In the genomic region with DNA sequence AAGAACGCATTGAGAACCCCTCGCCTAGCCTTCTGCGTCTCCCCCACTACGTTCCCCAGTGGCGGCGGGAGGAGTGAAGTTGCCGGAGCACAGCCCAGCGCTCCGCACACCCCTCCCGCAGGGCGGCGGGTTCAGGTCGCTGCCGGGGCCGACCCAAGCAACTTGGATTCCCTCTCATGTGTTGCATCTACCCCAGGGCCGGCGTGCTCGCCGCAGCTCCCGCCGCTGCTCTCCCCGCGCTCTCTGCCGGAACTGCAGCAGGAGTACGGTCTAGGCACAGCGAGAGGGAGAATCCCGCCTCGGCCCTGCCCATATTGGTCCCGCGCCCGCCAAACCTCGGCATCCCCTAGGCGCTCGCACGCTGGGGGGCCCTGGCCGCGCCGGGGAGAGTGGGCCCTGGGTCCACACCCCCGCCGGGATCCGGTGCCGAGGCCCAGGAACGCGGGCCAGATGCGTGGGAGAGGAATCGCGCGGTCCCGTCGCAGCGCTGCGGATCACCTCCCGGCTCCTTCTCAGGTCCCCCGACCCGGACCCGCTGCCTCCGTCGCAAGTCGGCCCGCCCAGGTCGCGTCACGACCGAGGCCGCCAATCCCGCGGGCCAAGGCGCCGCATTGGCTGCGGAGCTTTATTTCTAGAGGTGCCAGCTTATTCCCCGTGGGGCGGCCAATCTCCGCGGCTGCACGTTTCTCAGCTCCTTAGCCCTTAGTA, we compare ENCODE assay signal across 1 cellular context.
TF ChIP-seq lines count a peak whose summit lies in the region.

No MANE protein-coding gene starts in this region.

TF ChIP-seq in K562, 482 proteins besides CTCF, POLR2A, EP300 and RAD21 (continued from another document and continues in another):
- TF ChIP-seq NEUROD1 (IDR thresholded peaks at IDR 0.05; ENCODE audit: borderline replicate concordance, low read depth, low read length, partially characterized antibody) (no peak), BACH1 (tag; IDR thresholded peaks at IDR 0.05) (no peak), SUPT5H (IDR thresholded peaks at IDR 0.05) (no peak), ATF1 (CRISPR knock-in tag; IDR thresholded peaks at IDR 0.05) (no peak), ATF1 (tag; IDR thresholded peaks at IDR 0.05) (peak; percentile 61), GABPB1 (CRISPR knock-in tag; IDR thresholded peaks at IDR 0.05) (no peak), RCOR1 (IDR thresholded peaks at IDR 0.05; ENCODE audit: borderline replicate concordance in 1 of 2, low read depth in 2 of 2, low read length in 2 of 2) (peak in 1 of 2 experiments; percentile 80; a peak in 2 of 4 replicates), JUND (IDR thresholded peaks at IDR 0.05; ENCODE audit: borderline replicate concordance, low read depth, low read length) (no peak), JUND (tag; IDR thresholded peaks at IDR 0.05; ENCODE audit: borderline replicate concordance, low read depth, low read length) (no peak), ZNF24 (IDR thresholded peaks at IDR 0.05) (peak; percentile 18; the same call in 1 of the 2 replicates), MAFF (IDR thresholded peaks at IDR 0.05; ENCODE audit: low read length) (no peak), KAT7 (CRISPR knock-in tag; IDR thresholded peaks at IDR 0.05; ENCODE audit: borderline replicate concordance) (peak; percentile 75), LCOR (CRISPR knock-in tag; IDR thresholded peaks at IDR 0.05) (peak; percentile 77; the same call in 1 of the 2 replicates), FIP1L1 (IDR thresholded peaks at IDR 0.05; ENCODE audit: low read depth, low read length, poor library complexity, severe bottlenecking) (peak; percentile 9), ZBED1 (IDR thresholded peaks at IDR 0.05) (0 out of 2 replicates have a peak, but pooled peaks have one; percentile 13), RNF2 (IDR thresholded peaks at IDR 0.05) (0 out of 2 replicates have a peak, but pooled peaks have one; percentile 14), ZNF780A (CRISPR knock-in tag; IDR thresholded peaks at IDR 0.05) (no peak), L3MBTL2 (IDR thresholded peaks at IDR 0.05) (peak; percentile 10; the same call in 1 of the 2 replicates), ZBTB1 (CRISPR knock-in tag; IDR thresholded peaks at IDR 0.05; ENCODE audit: borderline replicate concordance, low read depth) (0 out of 2 replicates have a peak, but pooled peaks have one; percentile 66), NONO (IDR thresholded peaks at IDR 0.05; ENCODE audit: low read depth in 2 of 2, low read length in 1 of 2) (0 out of 4 replicates have a peak, but pooled peaks of 1 of the 2 experiments have one; percentile 20), ID3 (CRISPR knock-in tag; IDR thresholded peaks at IDR 0.05) (no peak), ID3 (tag; IDR thresholded peaks at IDR 0.05) (no peak), SAP30 (IDR thresholded peaks at IDR 0.05; ENCODE audit: borderline replicate concordance, insufficient read depth, low read depth, low read length, poor library complexity, severe bottlenecking) (peak; percentile 24), PTTG1 (tag; IDR thresholded peaks at IDR 0.05; ENCODE audit: low read depth) (no peak), RB1 (IDR thresholded peaks at IDR 0.05; ENCODE audit: low read depth) (peak; percentile 33; the same call in 1 of the 2 replicates), KAT2B (IDR thresholded peaks at IDR 0.05; ENCODE audit: low read depth, low read length) (no peak), HNRNPLL (IDR thresholded peaks at IDR 0.05; ENCODE audit: low read depth, low read length, poor library complexity, severe bottlenecking) (peak; percentile 14), THRAP3 (IDR thresholded peaks at IDR 0.05; ENCODE audit: borderline replicate concordance) (no peak), ZKSCAN8 (CRISPR knock-in tag; IDR thresholded peaks at IDR 0.05) (no peak), TBP (optimal IDR thresholded peaks at IDR 0.05; ENCODE audit: low read depth, low read length) (peak; percentile 10), TGIF2 (CRISPR knock-in tag; IDR thresholded peaks at IDR 0.05) (0 out of 2 replicates have a peak, but pooled peaks have one; percentile 44), PHF21A (IDR thresholded peaks at IDR 0.05; ENCODE audit: borderline replicate concordance, low read depth) (peak; percentile 97), HDGF (IDR thresholded peaks at IDR 0.05) (no peak), CBFB (CRISPR knock-in tag; IDR thresholded peaks at IDR 0.05) (no peak), PKNOX1 (IDR thresholded peaks at IDR 0.05) (peak; percentile 34), NR2C2 (CRISPR knock-in tag; IDR thresholded peaks at IDR 0.05) (peak; percentile 55; the same call in 1 of the 2 replicates), NR2C2 (tag; IDR thresholded peaks at IDR 0.05) (no peak), RBM34 (IDR thresholded peaks at IDR 0.05; ENCODE audit: borderline replicate concordance, insufficient read depth, low read length) (no peak), FUS (optimal IDR thresholded peaks at IDR 0.05; ENCODE audit: low read depth, low read length) (peak; percentile 37), CC2D1A (IDR thresholded peaks at IDR 0.05) (no peak), E2F6 (IDR thresholded peaks at IDR 0.05; ENCODE audit: borderline replicate concordance in 1 of 2, extremely low read depth in 1 of 2, insufficient read depth in 1 of 2, insufficient read length in 1 of 2, low read depth in 1 of 2, low read length in 1 of 2, poor library complexity in 1 of 2, severe bottlenecking in 1 of 2) (peak in 1 of 2 experiments; percentile 32), SREBF2 (CRISPR knock-in tag; IDR thresholded peaks at IDR 0.05) (no peak), NR4A1 (CRISPR knock-in tag; IDR thresholded peaks at IDR 0.05) (no peak), NR4A1 (tag; IDR thresholded peaks at IDR 0.05) (no peak), CREB1 (IDR thresholded peaks at IDR 0.05) (peak; percentile 57), CREB1 (CRISPR knock-in tag; IDR thresholded peaks at IDR 0.05) (peak; percentile 29), NFE2L1 (tag; IDR thresholded peaks at IDR 0.05; ENCODE audit: borderline replicate concordance, low read depth) (no peak)
- TF ChIP-seq, protein P1, sequence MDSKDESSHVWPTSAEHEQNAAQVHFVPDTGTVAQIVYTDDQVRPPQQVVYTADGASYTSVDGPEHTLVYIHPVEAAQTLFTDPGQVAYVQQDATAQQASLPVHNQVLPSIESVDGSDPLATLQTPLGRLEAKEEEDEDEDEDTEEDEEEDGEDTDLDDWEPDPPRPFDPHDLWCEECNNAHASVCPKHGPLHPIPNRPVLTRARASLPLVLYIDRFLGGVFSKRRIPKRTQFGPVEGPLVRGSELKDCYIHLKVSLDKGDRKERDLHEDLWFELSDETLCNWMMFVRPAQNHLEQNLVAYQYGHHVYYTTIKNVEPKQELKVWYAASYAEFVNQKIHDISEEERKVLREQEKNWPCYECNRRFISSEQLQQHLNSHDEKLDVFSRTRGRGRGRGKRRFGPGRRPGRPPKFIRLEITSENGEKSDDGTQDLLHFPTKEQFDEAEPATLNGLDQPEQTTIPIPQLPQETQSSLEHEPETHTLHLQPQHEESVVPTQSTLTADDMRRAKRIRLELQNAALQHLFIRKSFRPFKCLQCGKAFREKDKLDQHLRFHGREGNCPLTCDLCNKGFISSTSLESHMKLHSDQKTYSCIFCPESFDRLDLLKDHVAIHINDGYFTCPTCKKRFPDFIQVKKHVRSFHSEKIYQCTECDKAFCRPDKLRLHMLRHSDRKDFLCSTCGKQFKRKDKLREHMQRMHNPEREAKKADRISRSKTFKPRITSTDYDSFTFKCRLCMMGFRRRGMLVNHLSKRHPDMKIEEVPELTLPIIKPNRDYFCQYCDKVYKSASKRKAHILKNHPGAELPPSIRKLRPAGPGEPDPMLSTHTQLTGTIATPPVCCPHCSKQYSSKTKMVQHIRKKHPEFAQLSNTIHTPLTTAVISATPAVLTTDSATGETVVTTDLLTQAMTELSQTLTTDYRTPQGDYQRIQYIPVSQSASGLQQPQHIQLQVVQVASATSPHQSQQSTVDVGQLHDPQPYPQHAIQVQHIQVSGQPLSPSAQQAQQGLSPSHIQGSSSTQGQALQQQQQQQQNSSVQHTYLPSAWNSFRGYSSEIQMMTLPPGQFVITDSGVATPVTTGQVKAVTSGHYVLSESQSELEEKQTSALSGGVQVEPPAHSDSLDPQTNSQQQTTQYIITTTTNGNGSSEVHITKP (IDR thresholded peaks at IDR 0.05; ENCODE audit: partially characterized antibody): peak; percentile 74
- TF ChIP-seq, protein P2, sequence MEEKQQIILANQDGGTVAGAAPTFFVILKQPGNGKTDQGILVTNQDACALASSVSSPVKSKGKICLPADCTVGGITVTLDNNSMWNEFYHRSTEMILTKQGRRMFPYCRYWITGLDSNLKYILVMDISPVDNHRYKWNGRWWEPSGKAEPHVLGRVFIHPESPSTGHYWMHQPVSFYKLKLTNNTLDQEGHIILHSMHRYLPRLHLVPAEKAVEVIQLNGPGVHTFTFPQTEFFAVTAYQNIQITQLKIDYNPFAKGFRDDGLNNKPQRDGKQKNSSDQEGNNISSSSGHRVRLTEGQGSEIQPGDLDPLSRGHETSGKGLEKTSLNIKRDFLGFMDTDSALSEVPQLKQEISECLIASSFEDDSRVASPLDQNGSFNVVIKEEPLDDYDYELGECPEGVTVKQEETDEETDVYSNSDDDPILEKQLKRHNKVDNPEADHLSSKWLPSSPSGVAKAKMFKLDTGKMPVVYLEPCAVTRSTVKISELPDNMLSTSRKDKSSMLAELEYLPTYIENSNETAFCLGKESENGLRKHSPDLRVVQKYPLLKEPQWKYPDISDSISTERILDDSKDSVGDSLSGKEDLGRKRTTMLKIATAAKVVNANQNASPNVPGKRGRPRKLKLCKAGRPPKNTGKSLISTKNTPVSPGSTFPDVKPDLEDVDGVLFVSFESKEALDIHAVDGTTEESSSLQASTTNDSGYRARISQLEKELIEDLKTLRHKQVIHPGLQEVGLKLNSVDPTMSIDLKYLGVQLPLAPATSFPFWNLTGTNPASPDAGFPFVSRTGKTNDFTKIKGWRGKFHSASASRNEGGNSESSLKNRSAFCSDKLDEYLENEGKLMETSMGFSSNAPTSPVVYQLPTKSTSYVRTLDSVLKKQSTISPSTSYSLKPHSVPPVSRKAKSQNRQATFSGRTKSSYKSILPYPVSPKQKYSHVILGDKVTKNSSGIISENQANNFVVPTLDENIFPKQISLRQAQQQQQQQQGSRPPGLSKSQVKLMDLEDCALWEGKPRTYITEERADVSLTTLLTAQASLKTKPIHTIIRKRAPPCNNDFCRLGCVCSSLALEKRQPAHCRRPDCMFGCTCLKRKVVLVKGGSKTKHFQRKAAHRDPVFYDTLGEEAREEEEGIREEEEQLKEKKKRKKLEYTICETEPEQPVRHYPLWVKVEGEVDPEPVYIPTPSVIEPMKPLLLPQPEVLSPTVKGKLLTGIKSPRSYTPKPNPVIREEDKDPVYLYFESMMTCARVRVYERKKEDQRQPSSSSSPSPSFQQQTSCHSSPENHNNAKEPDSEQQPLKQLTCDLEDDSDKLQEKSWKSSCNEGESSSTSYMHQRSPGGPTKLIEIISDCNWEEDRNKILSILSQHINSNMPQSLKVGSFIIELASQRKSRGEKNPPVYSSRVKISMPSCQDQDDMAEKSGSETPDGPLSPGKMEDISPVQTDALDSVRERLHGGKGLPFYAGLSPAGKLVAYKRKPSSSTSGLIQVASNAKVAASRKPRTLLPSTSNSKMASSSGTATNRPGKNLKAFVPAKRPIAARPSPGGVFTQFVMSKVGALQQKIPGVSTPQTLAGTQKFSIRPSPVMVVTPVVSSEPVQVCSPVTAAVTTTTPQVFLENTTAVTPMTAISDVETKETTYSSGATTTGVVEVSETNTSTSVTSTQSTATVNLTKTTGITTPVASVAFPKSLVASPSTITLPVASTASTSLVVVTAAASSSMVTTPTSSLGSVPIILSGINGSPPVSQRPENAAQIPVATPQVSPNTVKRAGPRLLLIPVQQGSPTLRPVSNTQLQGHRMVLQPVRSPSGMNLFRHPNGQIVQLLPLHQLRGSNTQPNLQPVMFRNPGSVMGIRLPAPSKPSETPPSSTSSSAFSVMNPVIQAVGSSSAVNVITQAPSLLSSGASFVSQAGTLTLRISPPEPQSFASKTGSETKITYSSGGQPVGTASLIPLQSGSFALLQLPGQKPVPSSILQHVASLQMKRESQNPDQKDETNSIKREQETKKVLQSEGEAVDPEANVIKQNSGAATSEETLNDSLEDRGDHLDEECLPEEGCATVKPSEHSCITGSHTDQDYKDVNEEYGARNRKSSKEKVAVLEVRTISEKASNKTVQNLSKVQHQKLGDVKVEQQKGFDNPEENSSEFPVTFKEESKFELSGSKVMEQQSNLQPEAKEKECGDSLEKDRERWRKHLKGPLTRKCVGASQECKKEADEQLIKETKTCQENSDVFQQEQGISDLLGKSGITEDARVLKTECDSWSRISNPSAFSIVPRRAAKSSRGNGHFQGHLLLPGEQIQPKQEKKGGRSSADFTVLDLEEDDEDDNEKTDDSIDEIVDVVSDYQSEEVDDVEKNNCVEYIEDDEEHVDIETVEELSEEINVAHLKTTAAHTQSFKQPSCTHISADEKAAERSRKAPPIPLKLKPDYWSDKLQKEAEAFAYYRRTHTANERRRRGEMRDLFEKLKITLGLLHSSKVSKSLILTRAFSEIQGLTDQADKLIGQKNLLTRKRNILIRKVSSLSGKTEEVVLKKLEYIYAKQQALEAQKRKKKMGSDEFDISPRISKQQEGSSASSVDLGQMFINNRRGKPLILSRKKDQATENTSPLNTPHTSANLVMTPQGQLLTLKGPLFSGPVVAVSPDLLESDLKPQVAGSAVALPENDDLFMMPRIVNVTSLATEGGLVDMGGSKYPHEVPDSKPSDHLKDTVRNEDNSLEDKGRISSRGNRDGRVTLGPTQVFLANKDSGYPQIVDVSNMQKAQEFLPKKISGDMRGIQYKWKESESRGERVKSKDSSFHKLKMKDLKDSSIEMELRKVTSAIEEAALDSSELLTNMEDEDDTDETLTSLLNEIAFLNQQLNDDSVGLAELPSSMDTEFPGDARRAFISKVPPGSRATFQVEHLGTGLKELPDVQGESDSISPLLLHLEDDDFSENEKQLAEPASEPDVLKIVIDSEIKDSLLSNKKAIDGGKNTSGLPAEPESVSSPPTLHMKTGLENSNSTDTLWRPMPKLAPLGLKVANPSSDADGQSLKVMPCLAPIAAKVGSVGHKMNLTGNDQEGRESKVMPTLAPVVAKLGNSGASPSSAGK (IDR thresholded peaks at IDR 0.05): peak; percentile 4; the same call in 1 of the 2 replicates
